1 cellular context compared by ENCODE assay signal in the genomic region with DNA sequence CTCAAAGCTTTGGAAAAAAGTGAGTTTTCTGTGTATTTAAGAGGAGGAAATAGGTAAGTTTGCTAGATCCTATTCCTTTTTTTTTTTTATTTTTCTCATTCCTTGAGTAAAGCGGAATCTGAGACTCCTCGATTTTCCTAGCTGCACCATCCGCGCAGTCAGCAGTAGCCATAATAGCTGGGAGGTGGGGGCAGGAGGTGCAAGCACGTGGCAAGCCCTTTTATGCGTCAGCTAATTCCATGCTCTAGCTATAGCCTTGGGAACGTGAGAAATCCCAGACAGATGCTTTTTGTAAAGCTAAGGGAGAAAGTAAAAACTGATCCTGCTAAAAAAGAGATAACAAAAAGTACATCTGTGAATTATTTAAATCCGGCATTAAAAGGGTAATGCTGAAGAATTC.
TF ChIP-seq lines count a peak whose summit lies in the region.

No MANE protein-coding gene starts in this region.

TF ChIP-seq in GM23338, 12 proteins besides CTCF, POLR2A, EP300 and RAD21 (continued from another document):
- TF ChIP-seq REST (IDR thresholded peaks at IDR 0.05; ENCODE audit: unreplicated experiment) (no peak), EZH2phosphoT487 (IDR thresholded peaks at IDR 0.05; ENCODE audit: unreplicated experiment) (no peak), NANOG (IDR thresholded peaks at IDR 0.05; ENCODE audit: borderline replicate concordance) (no peak), JUNB (IDR thresholded peaks at IDR 0.05; ENCODE audit: unreplicated experiment) (no peak), EZH2 (IDR thresholded peaks at IDR 0.05; ENCODE audit: low read depth, unreplicated experiment) (no peak), POLR2AphosphoS5 (IDR thresholded peaks at IDR 0.05; ENCODE audit: low read depth) (no peak)
